Comparison of ENCODE assay signal across 14 cellular contexts in genomic region chr2:202425036-202425435, GRCh38.
"Had no signal": no experiment of that assay in that cellular context is flagged by ENCODE, and none has a peak within 500 bp of the region (broad histone marks: within the 10 kb centered on the region; RNA-seq: fewer than 3 reads in every experiment).

No MANE protein-coding gene starts in this region.

- H3K27ac Mint-ChIP-seq: activated naive CD4-positive, alpha-beta T cell treated with anti-CD3 and anti-CD28 coated beads, Interleukin-2, amount 50 U/mL, for 72 hours; activated T-cell treated with anti-CD3 and anti-CD28 coated beads, Interleukin-2, amount 50 U/mL, for 72 hours had no signal

- H3K27ac ChIP-seq: adrenal gland, gastrocnemius medialis, heart left ventricle, left ventricle myocardium inferior, thyroid gland had no signal

- DNase-seq: activated effector memory CD4-positive, alpha-beta T cell treated with anti-CD3 and anti-CD28 coated beads, Interleukin-2, amount 50 U/mL, for 16 hours; activated T-cell treated with anti-CD3 and anti-CD28 coated beads, Interleukin-2, amount 50 U/mL, for 72 hours; adrenal gland; effector memory CD8-positive, alpha-beta T cell; gastrocnemius medialis; heart left ventricle; left ventricle myocardium inferior; occipital lobe; stimulated activated CD4-positive, alpha-beta T cell treated with anti-CD3 and anti-CD28 coated beads, Interleukin-12 subunit alpha, Interleukin-12 subunit beta, amount 100 ng/mL, for 4 hours; stimulated activated CD4-positive, alpha-beta T cell treated with anti-CD3 and anti-CD28 coated beads, Interleukin-1b, Interleukin-23, amount 100 ng/mL, for 48 hours; stimulated activated naive CD4-positive, alpha-beta T cell treated with Interleukin-2 at 50 U/mL for 16 hours; thyroid gland had no signal

- H3K36me3 ChIP-seq: adrenal gland, gastrocnemius medialis, heart left ventricle, left ventricle myocardium inferior, thyroid gland had no signal

- H3K4me3 Mint-ChIP-seq: activated T-cell treated with anti-CD3 and anti-CD28 coated beads, Interleukin-2, amount 50 U/mL, for 72 hours; effector memory CD8-positive, alpha-beta T cell had no signal

- H3K27me3 Mint-ChIP-seq: effector memory CD8-positive, alpha-beta T cell had no signal

- ATAC-seq: activated CD4-positive, CD25-positive, alpha-beta regulatory T cell treated with anti-CD3 and anti-CD28 coated beads, Interleukin-2, amount 50 U/mL, for 24 hours; activated naive CD4-positive, alpha-beta T cell treated with anti-CD3 and anti-CD28 coated beads, Interleukin-2, amount 50 U/mL, for 72 hours; activated T-cell treated with anti-CD3 and anti-CD28 coated beads, Interleukin-2, amount 50 U/mL, for 72 hours; effector memory CD8-positive, alpha-beta T cell; gastrocnemius medialis; heart left ventricle had no signal

- H3K4me3 ChIP-seq: adrenal gland, gastrocnemius medialis, heart left ventricle, left ventricle myocardium inferior, thyroid gland had no signal

- H3K9me3 Mint-ChIP-seq: effector memory CD8-positive, alpha-beta T cell had no signal

- H3K27me3 ChIP-seq: adrenal gland, gastrocnemius medialis, heart left ventricle, thyroid gland had no signal

- H3K9me3 ChIP-seq: adrenal gland, gastrocnemius medialis, thyroid gland had no signal
